ENCODE assay signal across 7 cellular contexts in genomic region chr5:69305512-69305911, GRCh38. TPM values are rescaled to one million over a fixed set of nuclear protein-coding genes. Genes with fewer than 3 reads are reported as not detected.
"Had no signal": no experiment of that assay in that cellular context is flagged by ENCODE, and none has a peak within 500 bp of the region (broad histone marks: within the 10 kb centered on the region; RNA-seq: fewer than 3 reads in every experiment).

No MANE protein-coding gene starts in this region.

- DNase-seq: H9, IMR-90, KG1 had no signal

- ATAC-seq: GM23338 had no signal

- H3K4me2 ChIP-seq: GM23338 had no signal

- H3K4me3 ChIP-seq: GM23338 had no signal

- H2AFZ ChIP-seq: GM23338 had no signal

- FAIRE-seq: H1, H54, HTR-8/SVneo had no signal

RNA-seq across cellular contexts. Expression of gene CCDC125, which starts 27.1 kb away (rescaled TPM):
- total RNA-seq: H1 had no signal
